Comparison of ENCODE assay signal across 6 cellular contexts in genomic region chr21:8399866-8400265, GRCh38.
ATAC-seq lines count a peak whose summit lies in the region.
"Not testable (repeated sequence)": the region's sequence is repeated elsewhere in the genome, so short reads cannot be mapped to it uniquely, and the experiment has no call there.

No MANE protein-coding gene starts in this region.

- H3K27me3 Mint-ChIP-seq in stimulated activated memory B cell treated with anti-CD40 and anti-IgM and Interleukin-4, amounts not matched to agents 10 μg/mL and 1 μg/mL and 100 μg/mL, for 72 hours: not testable (repeated sequence)

- H3K36me3 Mint-ChIP-seq in stimulated activated memory B cell treated with anti-CD40 and anti-IgM and Interleukin-4, amounts not matched to agents 10 μg/mL and 1 μg/mL and 100 μg/mL, for 72 hours: not testable (repeated sequence)

- H3K4me3 Mint-ChIP-seq in stimulated activated memory B cell treated with anti-CD40 and anti-IgM and Interleukin-4, amounts not matched to agents 10 μg/mL and 1 μg/mL and 100 μg/mL, for 72 hours: not testable (repeated sequence)

- not testable (repeated sequence) for H3K9me3 Mint-ChIP-seq in stimulated activated memory B cell treated with anti-CD40 and anti-IgM and Interleukin-4, amounts not matched to agents 10 μg/mL and 1 μg/mL and 100 μg/mL, for 72 hours

- not testable (repeated sequence) for H3K27ac Mint-ChIP-seq in stimulated activated memory B cell treated with anti-CD40 and anti-IgM and Interleukin-4, amounts not matched to agents 10 μg/mL and 1 μg/mL and 100 μg/mL, for 72 hours

- ATAC-seq in GM18520 (IDR thresholded peaks at IDR 0.05; ENCODE audit: unreplicated experiment): peak; percentile 53
- ATAC-seq in GM19324 (IDR thresholded peaks at IDR 0.05; ENCODE audit: low FRiP score, unreplicated experiment): peak; percentile 78
- peak; percentile 87 for ATAC-seq in HG02798 (IDR thresholded peaks at IDR 0.05; ENCODE audit: poor library complexity, unreplicated experiment)
- ATAC-seq in HG02970 (IDR thresholded peaks at IDR 0.05; ENCODE audit: low FRiP score, unreplicated experiment): peak; percentile 86
- ATAC-seq in HG03457 (IDR thresholded peaks at IDR 0.05; ENCODE audit: unreplicated experiment): peak; percentile 59
- ATAC-seq in stimulated activated memory B cell treated with anti-CD40 and anti-IgM and Interleukin-4, amounts not matched to agents 10 μg/mL and 1 μg/mL and 100 μg/mL, for 72 hours: peak; percentile 73

- H3K4me1 Mint-ChIP-seq in stimulated activated memory B cell treated with anti-CD40 and anti-IgM and Interleukin-4, amounts not matched to agents 10 μg/mL and 1 μg/mL and 100 μg/mL, for 72 hours: not testable (repeated sequence)

Comparison
In these comparisons a context has a peak if more than half of its experiments do, and no peak if none do; other contexts are left out.
1. Peak in every context shown above with its lines: ATAC-seq.